30 cellular contexts compared by ENCODE assay signal in genomic region chr2:160045703-160046210, GRCh38. TPM values are rescaled to one million over a fixed set of nuclear protein-coding genes. Genes with fewer than 3 reads are reported as not detected.
"Had no signal": no experiment of that assay in that cellular context is flagged by ENCODE, and none has a peak within 500 bp of the region (broad histone marks: within the 10 kb centered on the region; RNA-seq: fewer than 3 reads in every experiment).

No MANE protein-coding gene starts in this region.

- H3K4me3 ChIP-seq: neural progenitor cell, ovary, psoas muscle, skin epidermis, smooth muscle cell, spleen, suprapubic skin, testis, tibial artery, transverse colon, upper lobe of right lung, uterus had no signal

- H3K4me3 Mint-ChIP-seq: natural killer cell; nephron; neural progenitor cell; stimulated activated memory B cell treated with anti-CD40 and anti-IgM and Interleukin-4, amounts not matched to agents 10 μg/mL and 1 μg/mL and 100 μg/mL, for 72 hours; stimulated activated naive CD8-positive, alpha-beta T cell treated with anti-CD3 and anti-CD28 coated beads, Interleukin-15, amount 100 ng/mL, for 72 hours; type B pancreatic cell had no signal

- H3K27ac Mint-ChIP-seq: natural killer cell; nephron; neural progenitor cell; progenitor cell of endocrine pancreas; stimulated activated memory B cell treated with anti-CD40 and anti-IgM and Interleukin-4, amounts not matched to agents 10 μg/mL and 1 μg/mL and 100 μg/mL, for 72 hours; stimulated activated naive CD8-positive, alpha-beta T cell treated with anti-CD3 and anti-CD28 coated beads, Interleukin-15, amount 100 ng/mL, for 72 hours; type B pancreatic cell had no signal

- H3K27me3 Mint-ChIP-seq: stimulated activated naive CD8-positive, alpha-beta T cell treated with anti-CD3 and anti-CD28 coated beads, Interleukin-15, amount 100 ng/mL, for 72 hours; type B pancreatic cell had no signal

- H3K4me1 ChIP-seq: neural progenitor cell, parathyroid adenoma, psoas muscle, spleen, testis, transverse colon, upper lobe of right lung had no signal

- H3K36me3 ChIP-seq: neural progenitor cell, ovary, spleen, transverse colon, upper lobe of right lung, uterus had no signal

- H3K36me3 Mint-ChIP-seq: natural killer cell; neural progenitor cell; stimulated activated memory B cell treated with anti-CD40 and anti-IgM and Interleukin-4, amounts not matched to agents 10 μg/mL and 1 μg/mL and 100 μg/mL, for 72 hours; type B pancreatic cell had no signal

- DNase-seq: natural killer cell; occipital lobe; ovary; posterior cingulate gyrus; psoas muscle; right cardiac atrium; spleen; stimulated activated CD4-positive, alpha-beta T cell treated with anti-CD3 and anti-CD28 coated beads, Interleukin-12 subunit alpha, Interleukin-12 subunit beta, amount 100 ng/mL, for 4 hours; stimulated activated CD4-positive, alpha-beta T cell treated with anti-CD3 and anti-CD28 coated beads, Interleukin-1b, Interleukin-23, amount 100 ng/mL, for 48 hours; stimulated activated CD4-positive, alpha-beta T cell treated with anti-CD3 and anti-CD28 coated beads, Interleukin-4, amount 100 ng/mL, for 1 hour; stimulated activated CD4-positive, alpha-beta T cell treated with anti-CD3 and anti-CD28 coated beads, Interleukin-4, amount 100 ng/mL, for 4 hours; stimulated activated CD8-positive, alpha-beta memory T cell treated with anti-CD3 and anti-CD28 coated beads, Interleukin-4, amount 100 ng/mL, for 48 hours; stimulated activated naive CD4-positive, alpha-beta T cell; stimulated activated naive CD8-positive, alpha-beta T cell treated with anti-CD3 and anti-CD28 coated beads, Interleukin-15, amount 100 ng/mL, for 72 hours; stimulated activated naive CD8-positive, alpha-beta T cell treated with anti-CD3 and anti-CD28 coated beads, Interleukin-15, Interleukin-2, amounts not matched to agents 100 U/mL and 50 U/mL, for 24 hours; substantia nigra; testis; tibial artery; transverse colon; upper lobe of right lung; uterus had no signal

- H3K27me3 ChIP-seq: neural progenitor cell, ovary, spleen, suprapubic skin, testis, tibial artery, transverse colon, upper lobe of right lung, uterus had no signal

- H3K27ac ChIP-seq: neural progenitor cell, ovary, parathyroid adenoma, psoas muscle, skin epidermis, spleen, suprapubic skin, testis, tibial artery, transverse colon, upper lobe of right lung, uterus had no signal

- H3K9me3 Mint-ChIP-seq: natural killer cell; nephron; neural progenitor cell; stimulated activated memory B cell treated with anti-CD40 and anti-IgM and Interleukin-4, amounts not matched to agents 10 μg/mL and 1 μg/mL and 100 μg/mL, for 72 hours; stimulated activated naive CD8-positive, alpha-beta T cell treated with anti-CD3 and anti-CD28 coated beads, Interleukin-15, amount 100 ng/mL, for 72 hours; type B pancreatic cell had no signal

- H3K4me1 Mint-ChIP-seq: natural killer cell; stimulated activated memory B cell treated with anti-CD40 and anti-IgM and Interleukin-4, amounts not matched to agents 10 μg/mL and 1 μg/mL and 100 μg/mL, for 72 hours; stimulated activated naive CD8-positive, alpha-beta T cell treated with anti-CD3 and anti-CD28 coated beads, Interleukin-15, amount 100 ng/mL, for 72 hours had no signal

- H3K9me3 ChIP-seq: ovary, psoas muscle, spleen, suprapubic skin, testis, tibial artery, transverse colon, upper lobe of right lung, uterus had no signal

RNA-seq across cellular contexts. Expression of gene PLA2R1, which starts 16.7 kb away (rescaled TPM):
- total RNA-seq: natural killer cell had no signal
